Comparison of ENCODE assay signal across 1 cellular context in the genomic region with DNA sequence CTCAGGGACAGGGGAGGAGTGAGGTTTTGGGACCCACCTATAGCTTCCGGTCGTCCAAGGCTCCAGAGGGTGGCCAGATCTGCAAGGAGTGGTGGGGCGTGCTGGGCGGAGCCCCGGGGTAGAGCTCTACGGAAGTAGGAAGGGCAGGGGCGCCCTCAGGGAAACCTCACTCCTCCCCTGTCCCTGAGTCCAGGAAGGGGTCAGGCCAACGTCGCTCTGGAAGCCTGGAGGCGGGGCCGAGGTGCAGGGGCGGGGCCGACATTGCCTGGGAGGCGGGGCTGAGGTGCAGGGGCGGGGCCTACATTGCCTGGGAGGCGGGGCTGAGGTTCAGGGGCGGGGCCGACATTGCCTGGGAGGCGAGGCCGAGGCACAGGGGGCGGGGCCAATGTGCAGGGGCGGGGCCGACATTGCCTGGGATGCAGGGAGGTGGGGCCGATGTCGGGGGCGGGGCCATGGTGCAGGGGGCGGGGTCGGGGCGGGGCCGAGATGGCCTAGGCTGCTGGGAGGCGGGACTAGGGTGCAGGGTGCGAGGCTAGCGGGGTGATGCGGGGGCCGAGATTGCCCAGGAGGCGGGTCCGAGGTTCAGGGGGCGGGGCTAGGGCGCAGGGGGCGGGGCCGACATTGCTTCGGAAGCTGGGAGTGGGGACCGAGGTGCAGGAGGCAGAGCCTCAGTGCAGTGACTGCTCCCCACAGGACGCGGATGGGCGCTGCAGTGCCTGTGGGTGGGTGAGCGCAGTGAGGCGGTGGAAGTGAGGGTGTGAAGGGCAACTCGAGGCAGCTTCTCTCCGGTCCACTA.
TF ChIP-seq lines count a peak whose summit lies in the region.

No MANE protein-coding gene starts in this region.

TF ChIP-seq in H1, 55 proteins besides CTCF, POLR2A, EP300 and RAD21:
- TF ChIP-seq ZNF274 (IDR thresholded peaks at IDR 0.05; ENCODE audit: borderline replicate concordance, extremely low read depth, low read length) (no peak), JUND (IDR thresholded peaks at IDR 0.05; ENCODE audit: low read length) (no peak), SP1 (IDR thresholded peaks at IDR 0.05; ENCODE audit: low read depth, low read length) (0 out of 2 replicates have a peak, but pooled peaks have one; percentile 24), PHF8 (conservative IDR thresholded peaks at IDR 0.05; ENCODE audit: low read depth, low read length) (peak; percentile 45; the same call in 1 of the 2 replicates), KDM5A (IDR thresholded peaks at IDR 0.05; ENCODE audit: low read length) (no peak), POLR2AphosphoS5 (IDR thresholded peaks at IDR 0.05; ENCODE audit: low read depth, low read length) (peak; percentile 77; the same call in 1 of the 2 replicates), TBP (IDR thresholded peaks at IDR 0.05; ENCODE audit: low read depth, low read length) (peak; percentile 81), SP4 (IDR thresholded peaks at IDR 0.05; ENCODE audit: low read length) (peak; percentile 41; the same call in 1 of the 2 replicates), TAF1 (IDR thresholded peaks at IDR 0.05; ENCODE audit: low read depth, low read length) (peak; percentile 84), SUZ12 (IDR thresholded peaks at IDR 0.05; ENCODE audit: low read length) (no peak), KDM4A (IDR thresholded peaks at IDR 0.05; ENCODE audit: low read depth, low read length, severe bottlenecking) (peak; percentile 43), CREB1 (IDR thresholded peaks at IDR 0.05) (0 out of 2 replicates have a peak, but pooled peaks have one; percentile 15), SIRT6 (IDR thresholded peaks at IDR 0.05; ENCODE audit: low read length) (no peak), CBX5 (IDR thresholded peaks at IDR 0.05; ENCODE audit: low read depth, low read length) (no peak), TAF7 (optimal IDR thresholded peaks at IDR 0.05; ENCODE audit: borderline replicate concordance, low read depth, low read length) (peak; percentile 68)
- TF ChIP-seq, protein P1, sequence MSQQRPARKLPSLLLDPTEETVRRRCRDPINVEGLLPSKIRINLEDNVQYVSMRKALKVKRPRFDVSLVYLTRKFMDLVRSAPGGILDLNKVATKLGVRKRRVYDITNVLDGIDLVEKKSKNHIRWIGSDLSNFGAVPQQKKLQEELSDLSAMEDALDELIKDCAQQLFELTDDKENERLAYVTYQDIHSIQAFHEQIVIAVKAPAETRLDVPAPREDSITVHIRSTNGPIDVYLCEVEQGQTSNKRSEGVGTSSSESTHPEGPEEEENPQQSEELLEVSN (IDR thresholded peaks at IDR 0.05), result peak; percentile 52; the same call in 1 of the 2 replicates
